In genomic region chr6:31899882-31900722, GRCh38 we compare ENCODE assay signal across 10 cellular contexts. TPM values are rescaled to one million over a fixed set of nuclear protein-coding genes. Genes with fewer than 3 reads are reported as not detected.
DNase-seq lines count a peak whose midpoint lies in the region; ATAC-seq and TF ChIP-seq lines count a peak whose summit lies in the region.
"Had no signal": no experiment of that assay in that cellular context is flagged by ENCODE, and none has a peak within 500 bp of the region (broad histone marks: within the 10 kb centered on the region; RNA-seq: fewer than 3 reads in every experiment).

No MANE protein-coding gene starts in this region.

- peak overlapping the region; percentile 60 for H3K4me3 Mint-ChIP-seq in CD8-positive, alpha-beta T cell
- H3K4me3 Mint-ChIP-seq in HFFc6, result peak overlapping the region; percentile 45; the same call in 1 of the 2 replicates
- peak overlapping the region; percentile 39 for H3K4me3 Mint-ChIP-seq in activated naive CD8-positive, alpha-beta T cell treated with anti-CD3 and anti-CD28 coated beads for 36 hours
- peak overlapping the region; percentile 94 for H3K4me3 Mint-ChIP-seq in nephron progenitor cell

- H3K4me1 ChIP-seq in CD8-positive, alpha-beta T cell (ENCODE audit: insufficient read depth, low read length), result peaks cover 30% of the 10 kb centered on the region

- DNase-seq in CD8-positive, alpha-beta T cell, result peak in 1 of 7 experiments; percentile 20
- DNase-seq in HFFc6 (no peak), nephron progenitor cell (no peak), caudate nucleus (lab: John Stamatoyannopoulos, UW) (no peak), NCI-H1930 (lab: John Stamatoyannopoulos, UW) (no peak)
- peak; percentile 27 for DNase-seq in activated naive CD8-positive, alpha-beta T cell treated with anti-CD3 and anti-CD28 coated beads for 36 hours
- DNase-seq: KBM-7, PC-3 had no signal

- no peaks in the 10 kb centered on the region for H3K9me3 Mint-ChIP-seq in CD8-positive, alpha-beta T cell
- H3K9me3 Mint-ChIP-seq in HFFc6 (no peaks in the 10 kb centered on the region), nephron progenitor cell (no peaks in the 10 kb centered on the region)
- no peaks in the 10 kb centered on the region for H3K9me3 Mint-ChIP-seq in activated naive CD8-positive, alpha-beta T cell treated with anti-CD3 and anti-CD28 coated beads for 36 hours

- no peaks in the 10 kb centered on the region for H3K27me3 ChIP-seq in CD8-positive, alpha-beta T cell (ENCODE audit: insufficient read depth, low read length)

- H3K27me3 Mint-ChIP-seq in CD8-positive, alpha-beta T cell (ENCODE audit: low read depth), result no peaks in the 10 kb centered on the region
- H3K27me3 Mint-ChIP-seq in HFFc6 (ENCODE audit: insufficient read depth) (peaks cover 8% of the 10 kb centered on the region), nephron progenitor cell (ENCODE audit: low read depth, poor library complexity) (peaks cover 3% of the 10 kb centered on the region)
- H3K27me3 Mint-ChIP-seq in activated naive CD8-positive, alpha-beta T cell treated with anti-CD3 and anti-CD28 coated beads for 36 hours, result peaks cover 6% of the 10 kb centered on the region

- no peak overlapping the region for H3K27ac ChIP-seq in CD8-positive, alpha-beta T cell (ENCODE audit: low read depth, low read length)
- H3K27ac ChIP-seq in caudate nucleus (ENCODE audit: low read depth, low read length), result no peak overlapping the region

- H3K4me1 Mint-ChIP-seq in CD8-positive, alpha-beta T cell (ENCODE audit: low read depth), result peaks cover 40% of the 10 kb centered on the region
- H3K4me1 Mint-ChIP-seq in HFFc6 (ENCODE audit: low read depth) (peaks cover 40% of the 10 kb centered on the region), nephron progenitor cell (peaks cover 49% of the 10 kb centered on the region)
- peaks cover 32% of the 10 kb centered on the region for H3K4me1 Mint-ChIP-seq in activated naive CD8-positive, alpha-beta T cell treated with anti-CD3 and anti-CD28 coated beads for 36 hours

- CTCF ChIA-PET in CD8-positive, alpha-beta T cell (lab: Charles Lee), result interaction anchor here (1.2 kb wide), 1 partner anchor 37 kb away, joined by 5 read pairs; the partner anchor contains the start of gene NEU1

- ATAC-seq in CD8-positive, alpha-beta T cell, result no peak
- ATAC-seq in HG03139 (IDR thresholded peaks at IDR 0.05; ENCODE audit: unreplicated experiment), result no peak
- no peak for ATAC-seq in HG03025 (IDR thresholded peaks at IDR 0.05; ENCODE audit: low FRiP score, unreplicated experiment)
- ATAC-seq: PC-3 had no signal

- H3K36me3 ChIP-seq in CD8-positive, alpha-beta T cell (ENCODE audit: insufficient read depth, low read length), result peaks cover 6% of the 10 kb centered on the region

- H3K9me3 ChIP-seq in CD8-positive, alpha-beta T cell (ENCODE audit: low read length), result no peaks in the 10 kb centered on the region

- intact Hi-C loops in CD8-positive, alpha-beta T cell (cut with DNase I, micrococcal nuclease), result loop anchor here (2.0 to 5.0 kb wide), 7 partner anchors 63 to 988 kb away; partner anchors contain the start of genes GPSM3 (in 2 of the 2), PBX2 (in 2 of the 2), ATF6B (in 1 of the 2) and DDX39B (in 1 of the 2)

- H3K4me3 ChIP-seq in CD8-positive, alpha-beta T cell (ENCODE audit: low read depth, low read length), result no peak overlapping the region

- POLR2A ChIA-PET in CD8-positive, alpha-beta T cell (lab: Charles Lee), result interaction anchor here (1.4 kb wide), 1 partner anchor 247 kb away, joined by 3 read pairs; the partner anchor contains the start of gene BAG6

- no peak for TF ChIP-seq CTCF in CD8-positive, alpha-beta T cell (IDR thresholded peaks at IDR 0.05)
- TF ChIP-seq CTCF in HFFc6 (IDR thresholded peaks at IDR 0.05), result no peak
- TF ChIP-seq CTCF in nephron progenitor cell (IDR thresholded peaks at IDR 0.05), result no peak

- H3K27ac Mint-ChIP-seq in CD8-positive, alpha-beta T cell, result no peak overlapping the region
- H3K27ac Mint-ChIP-seq in HFFc6 (no peak overlapping the region), nephron progenitor cell (no peak overlapping the region)
- peak overlapping the region; percentile 54 for H3K27ac Mint-ChIP-seq in activated naive CD8-positive, alpha-beta T cell treated with anti-CD3 and anti-CD28 coated beads for 36 hours

- H3K36me3 Mint-ChIP-seq in CD8-positive, alpha-beta T cell, result peaks cover 14% of the 10 kb centered on the region
- H3K36me3 Mint-ChIP-seq in HFFc6 (ENCODE audit: low read depth), result no peaks in the 10 kb centered on the region
- peaks cover 9% of the 10 kb centered on the region for H3K36me3 Mint-ChIP-seq in activated naive CD8-positive, alpha-beta T cell treated with anti-CD3 and anti-CD28 coated beads for 36 hours
- peaks cover 13% of the 10 kb centered on the region for H3K36me3 Mint-ChIP-seq in nephron progenitor cell (ENCODE audit: low read depth)

RNA-seq across cellular contexts. Expression of gene ZBTB12, which starts 1.8 kb away (rescaled TPM):
- under 1 TPM in 1 of 2 experiments, not detected in 1; 0.27 TPM for total RNA-seq in CD8-positive, alpha-beta T cell
- 1 to 10 TPM; 7.3 to 9.0 (median 8.3) TPM for total RNA-seq in HFFc6 (2021; fragmentation: NEBNext Ultra II Directional; extraction: Animal tissue kit (Norgen Biotek cat#: 25700))
- total RNA-seq in activated naive CD8-positive, alpha-beta T cell treated with anti-CD3 and anti-CD28 coated beads for 36 hours, result 1 to 10 TPM; 3.1 to 3.2 TPM

RNA-seq across cellular contexts. Expression of gene EHMT2, which starts 2.6 kb away (rescaled TPM):
- 10 to 100 TPM; 30.2 to 33.7 TPM for total RNA-seq in CD8-positive, alpha-beta T cell
- 10 to 100 TPM; 43.4 to 47.4 (median 45.9) TPM for total RNA-seq in HFFc6 (2021; fragmentation: NEBNext Ultra II Directional; extraction: Animal tissue kit (Norgen Biotek cat#: 25700))
- total RNA-seq in activated naive CD8-positive, alpha-beta T cell treated with anti-CD3 and anti-CD28 coated beads for 36 hours, result 10 to 100 TPM; 63.4 to 64.0 TPM

RNA-seq across cellular contexts. Expression of gene SLC44A4, which starts 21.3 kb away (rescaled TPM):
- under 1 TPM in 1 of 2 experiments, not detected in 1; 0.42 TPM for total RNA-seq in CD8-positive, alpha-beta T cell
- total RNA-seq in HFFc6 (2021; fragmentation: NEBNext Ultra II Directional; extraction: Animal tissue kit (Norgen Biotek cat#: 25700)), result under 1 TPM in 1 of 6 experiments, not detected in 5; 0.10 TPM
- under 1 TPM in 1 of 2 experiments, not detected in 1; 0.30 TPM for total RNA-seq in activated naive CD8-positive, alpha-beta T cell treated with anti-CD3 and anti-CD28 coated beads for 36 hours

RNA-seq across cellular contexts. Expression of gene C2, which starts 27.4 kb away (rescaled TPM):
- total RNA-seq in CD8-positive, alpha-beta T cell, result 1 to 10 TPM; 1.1 to 1.4 TPM
- total RNA-seq in HFFc6 (2021; fragmentation: NEBNext Ultra II Directional; extraction: Animal tissue kit (Norgen Biotek cat#: 25700)), result under 1 TPM in 4 of 6 experiments, not detected in 2; 0.24 to 0.43 (median 0.43) TPM
- 1 to 10 TPM in 1 of 2 experiments, under 1 TPM in 1; 0.42 to 1.6 TPM for total RNA-seq in activated naive CD8-positive, alpha-beta T cell treated with anti-CD3 and anti-CD28 coated beads for 36 hours
- total RNA-seq: PC-3 had no signal

RNA-seq across cellular contexts. Expression of gene NEU1, which starts 37.5 kb away (rescaled TPM):
- 10 to 100 TPM; 30.0 to 30.2 TPM for total RNA-seq in CD8-positive, alpha-beta T cell
- 10 to 100 TPM; 35.8 to 48.6 (median 40.9) TPM for total RNA-seq in HFFc6 (2021; fragmentation: NEBNext Ultra II Directional; extraction: Animal tissue kit (Norgen Biotek cat#: 25700))
- total RNA-seq in activated naive CD8-positive, alpha-beta T cell treated with anti-CD3 and anti-CD28 coated beads for 36 hours, result 10 to 100 TPM; 12.4 to 12.9 TPM

Comparison
In these comparisons a context has a peak if more than half of its experiments do, and no peak if none do; other contexts are left out.
1. H3K4me3 Mint-ChIP-seq: peak in every context shown above with its lines; median percentile 94 in nephron progenitor cell; 60 in CD8-positive, alpha-beta T cell; 45 in HFFc6; 39 in activated naive CD8-positive, alpha-beta T cell treated with anti-CD3 and anti-CD28 coated beads for 36 hours.